ENCODE assay signal across 16 cellular contexts in the genomic region with DNA sequence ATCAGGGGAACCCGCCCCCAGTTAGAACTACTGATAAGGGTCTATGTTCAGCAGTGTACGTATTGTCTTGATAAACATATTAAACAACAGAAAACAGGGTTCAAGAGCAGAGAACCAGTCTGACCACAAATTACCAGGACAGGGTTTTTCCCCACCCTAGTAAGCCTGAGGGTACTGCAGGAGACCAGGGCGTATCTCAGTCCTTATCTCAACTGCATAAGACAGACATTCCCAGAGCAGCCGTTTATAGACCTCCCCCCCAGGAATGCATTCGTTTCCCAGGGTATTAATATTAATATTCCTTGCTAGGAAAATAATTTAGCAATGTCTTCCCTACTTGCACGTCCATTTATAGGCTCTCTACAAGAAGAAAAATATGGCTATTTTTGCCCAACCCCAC. TPM values are rescaled to one million over a fixed set of nuclear protein-coding genes. Genes with fewer than 3 reads are reported as not detected.
"Had no signal": no experiment of that assay in that cellular context is flagged by ENCODE, and none has a peak within 500 bp of the region (broad histone marks: within the 10 kb centered on the region; RNA-seq: fewer than 3 reads in every experiment).

No MANE protein-coding gene starts in this region.

RNA-seq across cellular contexts. Expression of a gene that starts 40.0 kb away (rescaled TPM):
- total RNA-seq: stomach, subcutaneous adipose tissue, suprapubic skin, temporal lobe, testis, thoracic aorta, thyroid gland, tibial nerve, transverse colon, upper lobe of left lung, upper lobe of right lung, ureter, urinary bladder, uterus, vagina had no signal
- polyA plus RNA-seq: stomach, thymus, urinary bladder had no signal
